ENCODE assay signal across 15 cellular contexts in genomic region chr17:70855401-70856054, GRCh38.
DNase-seq lines count a peak whose midpoint lies in the region; ATAC-seq and TF ChIP-seq lines count a peak whose summit lies in the region.
"Had no signal": no experiment of that assay in that cellular context is flagged by ENCODE, and none has a peak within 500 bp of the region (broad histone marks: within the 10 kb centered on the region; RNA-seq: fewer than 3 reads in every experiment).

No MANE protein-coding gene starts in this region.

- H3K27ac ChIP-seq in RWPE2 (ENCODE audit: poor library complexity, severe bottlenecking) = no peak overlapping the region
- H3K27ac ChIP-seq in CD8-positive, alpha-beta T cell (ENCODE audit: low read depth, low read length) = no peak overlapping the region
- no peak overlapping the region for H3K27ac ChIP-seq in OCI-LY7 (ENCODE audit: low read depth, low read length, poor library complexity, severe bottlenecking)
- H3K27ac ChIP-seq: SJCRH30, thoracic aorta had no signal

- peak; percentile 98 for ATAC-seq in RWPE2 (ENCODE audit: low read depth)
- ATAC-seq in CD8-positive, alpha-beta T cell = no peak
- no peak for ATAC-seq in activated CD8-positive, alpha-beta memory T cell treated with anti-CD3 and anti-CD28 coated beads, Interleukin-2, amount 10 ng/mL, durations not matched to agents 7 days and 5 days
- ATAC-seq: activated CD8-positive, alpha-beta T cell treated with anti-CD3 and anti-CD28 coated beads, Interleukin-2, amount 10 ng/mL, durations not matched to agents 7 days and 5 days had no signal

- no peak overlapping the region for H3K4me3 ChIP-seq in RWPE2 (ENCODE audit: severe bottlenecking)
- no peak overlapping the region for H3K4me3 ChIP-seq in CD8-positive, alpha-beta T cell (ENCODE audit: low read depth, low read length)
- no peak overlapping the region for H3K4me3 ChIP-seq in OCI-LY7 (ENCODE audit: low read depth, low read length, poor library complexity, severe bottlenecking)
- H3K4me3 ChIP-seq: SJCRH30, thoracic aorta had no signal

- H3K36me3 ChIP-seq in RWPE2 (ENCODE audit: low read depth) (no peaks in the 10 kb centered on the region), OCI-LY7 (ENCODE audit: insufficient read depth, low read length) (no peaks in the 10 kb centered on the region)
- no peaks in the 10 kb centered on the region for H3K36me3 ChIP-seq in CD8-positive, alpha-beta T cell (ENCODE audit: insufficient read depth, low read length)
- H3K36me3 ChIP-seq: SJCRH30, thoracic aorta had no signal

- no peaks in the 10 kb centered on the region for H3K36me3 Mint-ChIP-seq in CD8-positive, alpha-beta T cell
- H3K36me3 Mint-ChIP-seq in activated CD8-positive, alpha-beta memory T cell treated with anti-CD3 and anti-CD28 coated beads, Interleukin-2, amount 10 ng/mL, durations not matched to agents 7 days and 5 days = no peaks in the 10 kb centered on the region

- H2AFZ ChIP-seq in OCI-LY7 (ENCODE audit: low read length) = no peak overlapping the region

- H4K20me1 ChIP-seq in OCI-LY7 (ENCODE audit: insufficient read depth, low read length) = no peaks in the 10 kb centered on the region

- H3K4me1 ChIP-seq in RWPE2 (ENCODE audit: insufficient read depth, poor library complexity, severe bottlenecking) (peaks cover 14% of the 10 kb centered on the region), OCI-LY7 (ENCODE audit: insufficient read depth, low read length, poor library complexity, severe bottlenecking) (no peaks in the 10 kb centered on the region)
- no peaks in the 10 kb centered on the region for H3K4me1 ChIP-seq in CD8-positive, alpha-beta T cell (ENCODE audit: insufficient read depth, low read length)
- H3K4me1 ChIP-seq: SJCRH30 had no signal

- no peaks in the 10 kb centered on the region for H3K9me3 ChIP-seq in RWPE2 (ENCODE audit: severe bottlenecking)
- H3K9me3 ChIP-seq in CD8-positive, alpha-beta T cell (ENCODE audit: low read length) = no peaks in the 10 kb centered on the region
- peaks cover 4% of the 10 kb centered on the region; the same call in 1 of the 2 replicates for H3K9me3 ChIP-seq in OCI-LY7 (ENCODE audit: low read length)
- H3K9me3 ChIP-seq: SJCRH30, thoracic aorta had no signal

- POLR2A ChIA-PET in CD8-positive, alpha-beta T cell (lab: Charles Lee) = no interaction called here
- POLR2A ChIA-PET in OCI-LY7 (lab: Charles Lee) = no interaction called here

- CTCF ChIA-PET in CD8-positive, alpha-beta T cell (lab: Charles Lee) = no interaction called here
- CTCF ChIA-PET in activated CD8-positive, alpha-beta memory T cell treated with anti-CD3 and anti-CD28 coated beads, Interleukin-2, amount 10 ng/mL, durations not matched to agents 7 days and 5 days (lab: Charles Lee) = no interaction called here
- CTCF ChIA-PET in OCI-LY7 (lab: Charles Lee; ENCODE audit: unreplicated experiment) = no interaction called here

- DNase-seq in COLO668 (lab: John Stamatoyannopoulos, UW; ENCODE audit: unreplicated experiment) (peak; percentile 37), NCI-H128 (lab: John Stamatoyannopoulos, UW; ENCODE audit: unreplicated experiment) (peak; percentile 65), RWPE2 (ENCODE audit: low spot score) (no peak), left kidney (ENCODE audit: low read depth, low spot score) (peak; percentile 49), OCI-LY7 (ENCODE audit: low spot score) (no peak)
- DNase-seq in CD8-positive, alpha-beta T cell = no peak
- DNase-seq in activated CD8-positive, alpha-beta memory T cell treated with anti-CD3 and anti-CD28 coated beads, Interleukin-2, amount 10 ng/mL, durations not matched to agents 7 days and 5 days = no peak
- no peak for DNase-seq in stimulated activated CD4-positive, alpha-beta T cell treated with anti-CD3 and anti-CD28 coated beads, Interleukin-1b, Interleukin-23, amount 100 ng/mL, for 48 hours
- DNase-seq: activated CD8-positive, alpha-beta T cell treated with anti-CD3 and anti-CD28 coated beads, Interleukin-2, amount 10 ng/mL, durations not matched to agents 7 days and 5 days; glutamatergic neuron; KBM-7; SJCRH30; stimulated activated CD4-positive, alpha-beta T cell treated with anti-CD3 and anti-CD28 coated beads, Interleukin-2, amount 100 ng/mL, for 48 hours had no signal

- no peaks in the 10 kb centered on the region for H3K9me2 ChIP-seq in OCI-LY7 (ENCODE audit: insufficient read depth, low read length)

- TF ChIP-seq CTCF in RWPE2 (IDR thresholded peaks at IDR 0.05; ENCODE audit: poor library complexity, severe bottlenecking) (no peak), OCI-LY7 (conservative IDR thresholded peaks at IDR 0.05; ENCODE audit: low read length) (no peak)
- no peak for TF ChIP-seq CTCF in CD8-positive, alpha-beta T cell (IDR thresholded peaks at IDR 0.05)

- intact Hi-C loops in CD8-positive, alpha-beta T cell (cut with DNase I, micrococcal nuclease) = no loop called here
- intact Hi-C loops in OCI-LY7 (cut with micrococcal nuclease; ENCODE audit: unreplicated experiment) = no loop called here

- no peaks in the 10 kb centered on the region for H3K9me3 Mint-ChIP-seq in CD8-positive, alpha-beta T cell
- peaks cover 7% of the 10 kb centered on the region for H3K9me3 Mint-ChIP-seq in activated CD8-positive, alpha-beta memory T cell treated with anti-CD3 and anti-CD28 coated beads, Interleukin-2, amount 10 ng/mL, durations not matched to agents 7 days and 5 days (ENCODE audit: low read depth)

- no peak overlapping the region for H3K4me3 Mint-ChIP-seq in CD8-positive, alpha-beta T cell
- no peak overlapping the region for H3K4me3 Mint-ChIP-seq in activated CD8-positive, alpha-beta memory T cell treated with anti-CD3 and anti-CD28 coated beads, Interleukin-2, amount 10 ng/mL, durations not matched to agents 7 days and 5 days
- H3K4me3 Mint-ChIP-seq: activated CD8-positive, alpha-beta T cell treated with anti-CD3 and anti-CD28 coated beads, Interleukin-2, amount 10 ng/mL, durations not matched to agents 7 days and 5 days; B cell had no signal

- H3K4me2 ChIP-seq in OCI-LY7 (ENCODE audit: low read length) = no peak overlapping the region

- no peaks in the 10 kb centered on the region for H3K4me1 Mint-ChIP-seq in CD8-positive, alpha-beta T cell (ENCODE audit: low read depth)
- no peaks in the 10 kb centered on the region for H3K4me1 Mint-ChIP-seq in activated CD8-positive, alpha-beta memory T cell treated with anti-CD3 and anti-CD28 coated beads, Interleukin-2, amount 10 ng/mL, durations not matched to agents 7 days and 5 days
- H3K4me1 Mint-ChIP-seq: B cell had no signal

- no TSS peak for BruUV-seq in OCI-LY7 (replicated peaks; lab: Mats Ljungman, UMichigan)

- H3K27me3 ChIP-seq in RWPE2 (ENCODE audit: insufficient read depth, poor library complexity, severe bottlenecking) = no peaks in the 10 kb centered on the region
- H3K27me3 ChIP-seq in CD8-positive, alpha-beta T cell (ENCODE audit: insufficient read depth, low read length) = no peaks in the 10 kb centered on the region
- H3K27me3 ChIP-seq: SJCRH30 had no signal

- H3K27me3 Mint-ChIP-seq in CD8-positive, alpha-beta T cell (ENCODE audit: low read depth) = no peaks in the 10 kb centered on the region
- no peaks in the 10 kb centered on the region for H3K27me3 Mint-ChIP-seq in activated CD8-positive, alpha-beta memory T cell treated with anti-CD3 and anti-CD28 coated beads, Interleukin-2, amount 10 ng/mL, durations not matched to agents 7 days and 5 days
- H3K27me3 Mint-ChIP-seq: B cell had no signal

- no peaks in the 10 kb centered on the region for H3K79me2 ChIP-seq in OCI-LY7 (ENCODE audit: insufficient read depth, low read depth, low read length)

- H3K27ac Mint-ChIP-seq in CD8-positive, alpha-beta T cell = no peak overlapping the region
- no peak overlapping the region for H3K27ac Mint-ChIP-seq in activated CD8-positive, alpha-beta memory T cell treated with anti-CD3 and anti-CD28 coated beads, Interleukin-2, amount 10 ng/mL, durations not matched to agents 7 days and 5 days
- H3K27ac Mint-ChIP-seq: activated CD8-positive, alpha-beta T cell treated with anti-CD3 and anti-CD28 coated beads, Interleukin-2, amount 10 ng/mL, durations not matched to agents 7 days and 5 days; B cell had no signal

Comparison
In these comparisons a context has a peak if more than half of its experiments do, and no peak if none do; other contexts are left out.
1. DNase-seq: peak in COLO668 (single experiment), NCI-H128 (single experiment) and left kidney (single experiment); none in RWPE2 (single experiment), CD8-positive, alpha-beta T cell (0 of 7), activated CD8-positive, alpha-beta memory T cell treated with anti-CD3 and anti-CD28 coated beads, Interleukin-2, amount 10 ng/mL, durations not matched to agents 7 days and 5 days (single experiment), stimulated activated CD4-positive, alpha-beta T cell treated with anti-CD3 and anti-CD28 coated beads, Interleukin-1b, Interleukin-23, amount 100 ng/mL, for 48 hours (single experiment) and OCI-LY7 (single experiment).